Comparison of ENCODE assay signal across 11 cellular contexts in genomic region chr2:97751752-97752151, GRCh38. TPM values are rescaled to one million over a fixed set of nuclear protein-coding genes. Genes with fewer than 3 reads are reported as not detected.
DNase-seq lines count a peak whose midpoint lies in the region; ATAC-seq, FAIRE-seq and TF ChIP-seq lines count a peak whose summit lies in the region.
"Had no signal": no experiment of that assay in that cellular context is flagged by ENCODE, and none has a peak within 500 bp of the region (broad histone marks: within the 10 kb centered on the region; RNA-seq: fewer than 3 reads in every experiment).

No MANE protein-coding gene starts in this region.

- TF ChIP-seq CTCF in AG10803 (conservative IDR thresholded peaks at IDR 0.05; ENCODE audit: low read length), result no peak
- no peak for TF ChIP-seq CTCF in IMR-90 (conservative IDR thresholded peaks at IDR 0.05; ENCODE audit: low read depth, low read length)
- TF ChIP-seq CTCF in testis (IDR thresholded peaks at IDR 0.05), result no peak
- TF ChIP-seq CTCF in tibial artery (IDR thresholded peaks at IDR 0.05), result no peak

- no peak overlapping the region for H2AFZ ChIP-seq in IMR-90 (replicated peaks; ENCODE audit: low read length, poor library complexity)

- TF ChIP-seq POLR2A in IMR-90 (IDR thresholded peaks at IDR 0.05; ENCODE audit: low read depth, low read length) (no peak), testis (IDR thresholded peaks at IDR 0.05) (no peak)

- ATAC-seq in IMR-90 (ENCODE audit: low read depth) (peak; percentile 48), right cardiac atrium (peak; percentile 54 to 88)

- no peak overlapping the region for H4K5ac ChIP-seq in IMR-90 (ENCODE audit: low read depth, low read length)

- DNase-seq in AG10803 (ENCODE audit: low read depth) (peak; percentile 16), IMR-90 (peak; percentile 53), SK-MEL-5 (ENCODE audit: low read depth, low spot score) (peak; percentile 37), right cardiac atrium (peak in 1 of 3 donors; percentile 67), testis (no peak), tibial artery (no peak), activated gamma-delta T cell treated with Interleukin-2 at 50 U/mL for 16 hours (no peak), small intestine (no peak)
- DNase-seq: brain microvascular endothelial cell; CD4-positive, CD25-positive, alpha-beta regulatory T cell; esophagus squamous epithelium had no signal

- no peak overlapping the region for H3K23ac ChIP-seq in IMR-90 (ENCODE audit: low read depth, low read length)

- no CpG with 5 or more reads among the region's 3 CpGs for WGBS in IMR-90 (ENCODE audit: extremely low coverage in 2 of 2, insufficient read length in 1 of 2), 2 experiments
- WGBS in right cardiac atrium, result 30% methylated on average over 3 of the region's 3 CpGs
- 60 to 74% methylated on average over 3 of the region's 3 CpGs for WGBS in testis, 2 donors
- 59 to 84% (median 73%) methylated on average over 3 of the region's 3 CpGs for WGBS in small intestine, 3 donors

- no peak overlapping the region for H2BK15ac ChIP-seq in IMR-90 (ENCODE audit: low read depth, low read length)

- POLR2A ChIA-PET in IMR-90 (lab: Charles Lee; ENCODE audit: unreplicated experiment), result no interaction called here

- no peak overlapping the region for H2BK20ac ChIP-seq in IMR-90 (ENCODE audit: low read depth, low read length)

- no peaks in the 10 kb centered on the region for H3K27me3 ChIP-seq in IMR-90 (ENCODE audit: control insufficient read depth, insufficient read depth, low read length)
- no peaks in the 10 kb centered on the region for H3K27me3 ChIP-seq in right cardiac atrium (ENCODE audit: control insufficient read depth, insufficient read depth)
- H3K27me3 ChIP-seq in testis, result no peaks in the 10 kb centered on the region
- no peaks in the 10 kb centered on the region for H3K27me3 ChIP-seq in tibial artery
- H3K27me3 ChIP-seq in small intestine (ENCODE audit: control insufficient read depth in 2 of 2, insufficient read depth in 2 of 2, low read length in 2 of 2), result no peaks in the 10 kb centered on the region
- H3K27me3 ChIP-seq: brain microvascular endothelial cell, esophagus squamous epithelium had no signal

- CTCF ChIA-PET in IMR-90 (lab: Yijun Ruan, JAX), result interaction anchor here (1.4 kb wide), 1 partner anchor 55 kb away, joined by 4 read pairs; no protein-coding TSS in a partner anchor

- H3K4me3 ChIP-seq in AG10803 (ENCODE audit: low read length) (no peak overlapping the region), IMR-90 (ENCODE audit: insufficient read depth, low read depth, low read length) (no peak overlapping the region), right cardiac atrium (ENCODE audit: low read length) (no peak overlapping the region), testis (no peak overlapping the region), tibial artery (no peak overlapping the region), small intestine (ENCODE audit: low read depth in 1 of 2, low read length in 2 of 2) (no peak overlapping the region)
- H3K4me3 ChIP-seq: esophagus squamous epithelium had no signal

- H3K9me1 ChIP-seq in IMR-90 (ENCODE audit: insufficient read depth, low read length), result peaks cover 3% of the 10 kb centered on the region; the same call in 1 of the 2 replicates

- H2BK5ac ChIP-seq in IMR-90 (ENCODE audit: low read depth, low read length, poor library complexity, severe bottlenecking), result no peak overlapping the region

- no peak overlapping the region for H4K8ac ChIP-seq in IMR-90 (ENCODE audit: low read depth in 2 of 2, low read length in 2 of 2)

- H2BK120ac ChIP-seq in IMR-90 (ENCODE audit: low read depth, low read length), result no peak overlapping the region

- H3K18ac ChIP-seq in IMR-90 (ENCODE audit: low read depth, low read length), result peak overlapping the region; percentile 43; the same call in 1 of the 2 replicates

- no peak overlapping the region for H3K4me2 ChIP-seq in IMR-90 (ENCODE audit: low read depth, low read length)

- no peaks in the 10 kb centered on the region for H4K20me1 ChIP-seq in IMR-90 (ENCODE audit: insufficient read depth, low read length)

- H3K14ac ChIP-seq in IMR-90 (replicated peaks; ENCODE audit: low read depth, low read length), result no peak overlapping the region

- no peak for TF ChIP-seq RAD21 in IMR-90 (IDR thresholded peaks at IDR 0.05; ENCODE audit: low read length)

- no peak overlapping the region for H2AK9ac ChIP-seq in IMR-90 (replicated peaks; ENCODE audit: low read depth, low read length, poor library complexity)

- H3K27ac ChIP-seq in IMR-90 (ENCODE audit: insufficient read depth, low read length) (peak overlapping the region; percentile 5; the same call in 1 of the 2 replicates), right cardiac atrium (ENCODE audit: low read length) (no peak overlapping the region), testis (no peak overlapping the region), tibial artery (no peak overlapping the region), small intestine (ENCODE audit: low read depth in 1 of 2, low read length in 1 of 2) (no peak overlapping the region)
- H3K27ac ChIP-seq: brain microvascular endothelial cell, esophagus squamous epithelium had no signal

- H2AK5ac ChIP-seq in IMR-90 (ENCODE audit: low read depth, low read length), result no peak overlapping the region

- dilution Hi-C loops in IMR-90 (cut with HindIII; ENCODE audit: low sequenced_read_pairs, unreplicated experiment), result no loop called here

- H3K4me1 ChIP-seq in IMR-90 (ENCODE audit: control insufficient read depth, insufficient read depth, low read length), result peaks cover 7% of the 10 kb centered on the region; the same call in 1 of the 2 replicates
- peaks cover 3% of the 10 kb centered on the region for H3K4me1 ChIP-seq in right cardiac atrium (ENCODE audit: control insufficient read depth, insufficient read depth, low read length)
- no peaks in the 10 kb centered on the region for H3K4me1 ChIP-seq in testis
- H3K4me1 ChIP-seq in tibial artery, result no peaks in the 10 kb centered on the region
- H3K4me1 ChIP-seq in small intestine (ENCODE audit: control insufficient read depth in 2 of 2, insufficient read depth in 1 of 2, low read depth in 1 of 2, low read length in 1 of 2), result no peaks in the 10 kb centered on the region

- no peak overlapping the region for H4K91ac ChIP-seq in IMR-90 (ENCODE audit: insufficient read depth, low read depth, low read length)

- FAIRE-seq in small intestine (lab: Jason Lieb, UNC), result no peak

- H3K56ac ChIP-seq in IMR-90 (ENCODE audit: extremely low read depth, insufficient read depth, low read length), result no peak overlapping the region

- H3K9ac ChIP-seq in IMR-90 (ENCODE audit: low read depth, low read length), result no peak overlapping the region

- peaks cover 7% of the 10 kb centered on the region for H3K36me3 ChIP-seq in IMR-90 (ENCODE audit: control insufficient read depth, insufficient read depth, low read length)
- no peaks in the 10 kb centered on the region for H3K36me3 ChIP-seq in testis (ENCODE audit: low read depth, missing control alignments)
- peaks cover 19 to 40% (median 33%) of the 10 kb centered on the region in 3 donors for H3K36me3 ChIP-seq in tibial artery
- peaks cover 5 to 13% of the 10 kb centered on the region in 2 donors for H3K36me3 ChIP-seq in small intestine (ENCODE audit: control insufficient read depth in 2 of 2, insufficient read depth in 2 of 2, low read length in 2 of 2)

- no peaks in the 10 kb centered on the region for H3K9me3 ChIP-seq in IMR-90 (ENCODE audit: control insufficient read depth, insufficient read depth, low read length)
- H3K9me3 ChIP-seq in right cardiac atrium (ENCODE audit: control insufficient read depth, low read length), result no peaks in the 10 kb centered on the region
- no peaks in the 10 kb centered on the region for H3K9me3 ChIP-seq in testis
- H3K9me3 ChIP-seq in tibial artery, result no peaks in the 10 kb centered on the region
- H3K9me3 ChIP-seq in small intestine (ENCODE audit: control insufficient read depth, low read depth), result no peaks in the 10 kb centered on the region
- H3K9me3 ChIP-seq: esophagus squamous epithelium had no signal

- in situ Hi-C loops in IMR-90 (cut with MboI; ENCODE audit: low sequenced_read_pairs) (no loop called here), SK-MEL-5 (cut with HindIII; ENCODE audit: low pct_unique_long_range_greater_than_20kb, low sequenced_read_pairs) (no loop called here)

- H3K4ac ChIP-seq in IMR-90 (ENCODE audit: low read depth, low read length), result no peak overlapping the region

- intact Hi-C loops in IMR-90 (cut with micrococcal nuclease), result no loop called here
- intact Hi-C loops in right cardiac atrium (cut with DNase I), result no loop called here
- intact Hi-C loops in testis (cut with DNase I; ENCODE audit: low total_unique reads), result no loop called here
- intact Hi-C loops in tibial artery (cut with DNase I; ENCODE audit: low total_unique reads), result no loop called here

- no TSS peak for BruUV-seq in IMR-90 (replicated peaks; lab: Mats Ljungman, UMichigan)

- H3K79me1 ChIP-seq in IMR-90 (ENCODE audit: low read depth in 1 of 2, low read length in 2 of 2), result no peaks in the 10 kb centered on the region

TF ChIP-seq in IMR-90, 13 proteins besides CTCF, POLR2A, EP300 and RAD21:
- TF ChIP-seq MAZ (IDR thresholded peaks at IDR 0.05; ENCODE audit: borderline replicate concordance, low read depth, low read length) (0 out of 2 replicates have a peak, but pooled peaks have one; percentile 32), CHD1 (IDR thresholded peaks at IDR 0.05; ENCODE audit: low read depth, low read length) (no peak)

RNA-seq across cellular contexts. Expression of gene ZAP70, which starts 38.4 kb away (rescaled TPM):
- total RNA-seq in IMR-90 (2012; rRNA removed) (under 0.01 TPM in 1 of 2 replicates, not detected in the other), right cardiac atrium (1 to 10 TPM in 3 of 4 donors, under 1 TPM in 1; 0.62 to 1.5 (median 1.1) TPM), testis (1 to 10 TPM; 5.5 to 6.4 TPM)
- polyA plus RNA-seq in IMR-90 (2012; rRNA removed) (0.09 TPM in 2 replicates), right cardiac atrium (1.3 TPM), testis (ENCODE audit: insufficient read depth, low read depth, low replicate concordance) (6.5 TPM), small intestine (10 to 100 TPM in 1 of 3 donors, 1 to 10 TPM in 2; 2.5 to 15.9 (median 3.9) TPM)
- 0.05 TPM in 1 of 2 replicates, not detected in the other for polyA plus RNA-seq in IMR-90 (2012; cell fraction: cytosol; rRNA removed)
- polyA plus RNA-seq in IMR-90 (2012; cell fraction: nucleus; rRNA removed; ENCODE audit: low replicate concordance), result 0.76 and 1.7 TPM in 2 replicates
- total RNA-seq in SK-MEL-5 (2014; rRNA removed; shearing (Covaris generic)), result not detected in 2 replicates
- not detected in 2 replicates for polyA plus RNA-seq in SK-MEL-5 (2015; cell fraction: cytosol; rRNA removed)
- polyA plus RNA-seq in SK-MEL-5 (2015; cell fraction: nucleus; rRNA removed), result 1.3 TPM in 1 of 2 replicates, not detected in the other

Comparison
In these comparisons a context has a peak if more than half of its experiments do, and no peak if none do; other contexts are left out.
1. DNase-seq: peak in AG10803 (single experiment), IMR-90 (single experiment) and SK-MEL-5 (single experiment); none in testis (single experiment), tibial artery (0 of 2), activated gamma-delta T cell treated with Interleukin-2 at 50 U/mL for 16 hours (single experiment) and small intestine (single experiment).